20 cellular contexts compared by ENCODE assay signal in the genomic region with DNA sequence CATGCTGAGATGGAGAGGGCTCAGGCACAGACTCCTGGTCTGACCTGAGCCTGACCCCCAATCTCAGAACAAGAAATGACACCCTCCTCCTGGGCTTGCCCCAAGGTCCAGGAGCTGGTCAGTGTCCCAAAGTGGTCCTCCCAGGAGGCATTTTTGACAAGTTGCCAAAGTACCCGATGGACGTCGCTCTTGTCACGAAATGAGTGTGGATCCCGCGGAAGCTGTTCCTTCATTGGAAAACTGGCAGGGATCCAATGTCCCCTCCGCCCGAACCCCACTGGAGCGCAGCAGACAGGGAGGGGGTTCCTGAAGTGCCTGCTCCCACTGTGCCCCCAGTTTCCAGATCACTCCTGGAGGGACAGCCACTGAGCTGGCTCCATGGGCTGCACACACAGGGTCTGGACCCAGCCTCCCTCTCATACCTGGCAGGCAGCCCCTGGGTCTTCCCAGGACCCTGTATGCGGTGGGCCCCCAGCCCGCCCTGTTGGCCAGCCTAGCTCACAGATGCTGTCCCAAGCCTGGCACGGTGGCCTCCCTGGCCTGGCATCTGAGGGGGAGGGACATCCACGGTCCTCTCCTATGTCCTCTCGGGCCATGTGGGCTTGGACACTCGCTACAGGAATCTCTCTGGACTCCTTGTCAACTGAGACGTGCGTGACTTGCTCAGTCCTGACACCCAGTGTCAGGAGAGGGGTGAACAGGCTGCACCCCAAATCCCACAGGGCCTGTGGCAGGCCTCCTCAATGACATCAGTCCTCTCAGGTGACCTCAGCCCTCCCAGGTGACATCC. TPM values are rescaled to one million over a fixed set of nuclear protein-coding genes. Genes with fewer than 3 reads are reported as not detected.
DNase-seq lines count a peak whose midpoint lies in the region; ATAC-seq, FAIRE-seq and TF ChIP-seq lines count a peak whose summit lies in the region.
"Had no signal": no experiment of that assay in that cellular context is flagged by ENCODE, and none has a peak within 500 bp of the region (broad histone marks: within the 10 kb centered on the region; RNA-seq: fewer than 3 reads in every experiment).

No MANE protein-coding gene starts in this region.

- no peaks in the 10 kb centered on the region for H3K4me1 Mint-ChIP-seq in activated CD4-positive, alpha-beta T cell treated with anti-CD3 and anti-CD28 coated beads for 36 hours
- no peaks in the 10 kb centered on the region for H3K4me1 Mint-ChIP-seq in activated B cell treated with CpG ODN at 0.5 μM for 24 hours
- H3K4me1 Mint-ChIP-seq in naive thymus-derived CD4-positive, alpha-beta T cell = no peaks in the 10 kb centered on the region
- no peaks in the 10 kb centered on the region for H3K4me1 Mint-ChIP-seq in type B pancreatic cell (ENCODE audit: unreplicated experiment)

- no peak overlapping the region for H3K4me3 Mint-ChIP-seq in activated CD4-positive, alpha-beta T cell treated with anti-CD3 and anti-CD28 coated beads for 36 hours
- H3K4me3 Mint-ChIP-seq in activated B cell treated with CpG ODN at 0.5 μM for 24 hours (no peak overlapping the region), type B pancreatic cell (no peak overlapping the region)
- no peak overlapping the region for H3K4me3 Mint-ChIP-seq in naive thymus-derived CD4-positive, alpha-beta T cell

- POLR2A ChIA-PET in activated CD4-positive, alpha-beta T cell treated with anti-CD3 and anti-CD28 coated beads for 36 hours (lab: Charles Lee) = no interaction called here
- POLR2A ChIA-PET in activated B cell treated with CpG ODN at 0.5 μM for 24 hours (lab: Charles Lee) = interaction anchor here (0.6 to 1.1 kb wide), 2 partner anchors 13 to 16 kb away, joined by 3 to 5 read pairs; a partner anchor contains a TSS
- POLR2A ChIA-PET in naive thymus-derived CD4-positive, alpha-beta T cell (lab: Charles Lee) = interaction anchor here (1.5 kb wide), 1 partner anchor 83 kb away, joined by 3 read pairs; no protein-coding TSS in a partner anchor

- H3K4me3 ChIP-seq in naive thymus-derived CD4-positive, alpha-beta T cell (ENCODE audit: low read length) = no peak overlapping the region
- H3K4me3 ChIP-seq: coronary artery, lower lobe of right lung, thyroid gland had no signal

- intact Hi-C loops in activated CD4-positive, alpha-beta T cell treated with anti-CD3 and anti-CD28 coated beads for 36 hours (cut with DNase I, micrococcal nuclease) = no loop called here
- intact Hi-C loops in activated B cell treated with CpG ODN at 0.5 μM for 24 hours (cut with micrococcal nuclease) = no loop called here
- intact Hi-C loops in naive thymus-derived CD4-positive, alpha-beta T cell (cut with micrococcal nuclease) = no loop called here

- CTCF ChIA-PET in activated CD4-positive, alpha-beta T cell treated with anti-CD3 and anti-CD28 coated beads for 36 hours (lab: Charles Lee) = interaction anchor here (1.0 kb wide), 1 partner anchor 193 kb away, joined by 5 read pairs; no protein-coding TSS in a partner anchor
- CTCF ChIA-PET in activated B cell treated with CpG ODN at 0.5 μM for 24 hours (lab: Charles Lee) = no interaction called here
- CTCF ChIA-PET in naive thymus-derived CD4-positive, alpha-beta T cell (lab: Charles Lee) = interaction anchor here (0.9 kb wide), 1 partner anchor 213 kb away, joined by 4 read pairs; no protein-coding TSS in a partner anchor

- H3K27ac Mint-ChIP-seq in activated CD4-positive, alpha-beta T cell treated with anti-CD3 and anti-CD28 coated beads for 36 hours = no peak overlapping the region
- H3K27ac Mint-ChIP-seq in activated B cell treated with CpG ODN at 0.5 μM for 24 hours = no peak overlapping the region
- no peak overlapping the region for H3K27ac Mint-ChIP-seq in naive thymus-derived CD4-positive, alpha-beta T cell
- H3K27ac Mint-ChIP-seq in type B pancreatic cell = no peak overlapping the region

- no peaks in the 10 kb centered on the region for H3K27me3 ChIP-seq in naive thymus-derived CD4-positive, alpha-beta T cell (ENCODE audit: control insufficient read depth in 2 of 2, insufficient read depth in 2 of 2, low read length in 2 of 2)
- H3K27me3 ChIP-seq: thyroid gland had no signal

- H3K9me3 Mint-ChIP-seq in activated CD4-positive, alpha-beta T cell treated with anti-CD3 and anti-CD28 coated beads for 36 hours (ENCODE audit: low read depth) = no peaks in the 10 kb centered on the region
- H3K9me3 Mint-ChIP-seq in activated B cell treated with CpG ODN at 0.5 μM for 24 hours (no peaks in the 10 kb centered on the region), type B pancreatic cell (no peaks in the 10 kb centered on the region)
- H3K9me3 Mint-ChIP-seq in naive thymus-derived CD4-positive, alpha-beta T cell = peaks cover 0 to 2% (median 0%) of the 10 kb centered on the region in 11 donors

- H3K4me1 ChIP-seq in naive thymus-derived CD4-positive, alpha-beta T cell (ENCODE audit: control insufficient read depth in 2 of 2, insufficient read depth in 2 of 2, low read length in 2 of 2) = no peaks in the 10 kb centered on the region
- H3K4me1 ChIP-seq: lower lobe of right lung, thyroid gland had no signal

- no peak overlapping the region for H3K27ac ChIP-seq in naive thymus-derived CD4-positive, alpha-beta T cell (ENCODE audit: low read depth, low read length)
- H3K27ac ChIP-seq: coronary artery, lower lobe of right lung, thyroid gland had no signal

- no peak for FAIRE-seq in D721Med (lab: Jason Lieb, UNC)
- FAIRE-seq: endometrium, keratinocyte, small intestine had no signal

- H3K9me3 ChIP-seq in naive thymus-derived CD4-positive, alpha-beta T cell (ENCODE audit: control insufficient read depth in 2 of 3, low read length in 3 of 3) = no peaks in the 10 kb centered on the region
- H3K9me3 ChIP-seq: lower lobe of right lung, thyroid gland had no signal

- TF ChIP-seq CTCF in D721Med (IDR thresholded peaks at IDR 0.05; ENCODE audit: insufficient read depth, missing control alignments) = no peak
- TF ChIP-seq CTCF in activated B cell treated with CpG ODN at 0.5 μM for 24 hours (IDR thresholded peaks at IDR 0.05) = no peak
- no peak for TF ChIP-seq CTCF in type B pancreatic cell (conservative IDR thresholded peaks at IDR 0.05)

- peak; percentile 36 for DNase-seq in activated CD4-positive, alpha-beta T cell treated with anti-CD3 and anti-CD28 coated beads for 36 hours
- no peak for DNase-seq in activated CD4-positive, alpha-beta T cell treated with anti-CD3 and anti-CD28 coated beads for 1 hour
- DNase-seq in D721Med (ENCODE audit: insufficient read length, low spot score) (peak; percentile 13), activated B cell treated with CpG ODN at 0.5 μM for 24 hours (no peak), type B pancreatic cell (ENCODE audit: extremely low spot score, unreplicated experiment) (no peak), NCI-H82 (lab: John Stamatoyannopoulos, UW) (no peak), NOMO-1 treated with DMSO at 0.1 percent for 48 hours (lab: John Stamatoyannopoulos, UW; ENCODE audit: unreplicated experiment) (no peak)
- no peak for DNase-seq in naive thymus-derived CD4-positive, alpha-beta T cell
- DNase-seq: amniotic stem cell; KG1; lower lobe of right lung; NCI-H1694; nucleus accumbens; small intestine; stimulated activated CD4-positive, alpha-beta T cell treated with anti-CD3 and anti-CD28 coated beads, Interleukin-2, amount 100 ng/mL, for 24 hours; stimulated activated naive CD4-positive, alpha-beta T cell treated with Interleukin-2 at 50 U/mL for 16 hours; thyroid gland had no signal

- ATAC-seq in activated CD4-positive, alpha-beta T cell treated with anti-CD3 and anti-CD28 coated beads for 36 hours = peak; percentile 73
- peak; percentile 28 for ATAC-seq in activated B cell treated with CpG ODN at 0.5 μM for 24 hours (ENCODE audit: low read depth)
- peak; percentile 35 for ATAC-seq in naive thymus-derived CD4-positive, alpha-beta T cell
- ATAC-seq: lower lobe of right lung had no signal

- H3K27me3 Mint-ChIP-seq in activated CD4-positive, alpha-beta T cell treated with anti-CD3 and anti-CD28 coated beads for 36 hours = no peaks in the 10 kb centered on the region
- H3K27me3 Mint-ChIP-seq in activated B cell treated with CpG ODN at 0.5 μM for 24 hours = no peaks in the 10 kb centered on the region
- H3K27me3 Mint-ChIP-seq in naive thymus-derived CD4-positive, alpha-beta T cell = no peaks in the 10 kb centered on the region
- H3K27me3 Mint-ChIP-seq in type B pancreatic cell = peaks cover 5% of the 10 kb centered on the region

- H3K36me3 ChIP-seq in naive thymus-derived CD4-positive, alpha-beta T cell (ENCODE audit: control insufficient read depth in 2 of 3, insufficient read depth in 3 of 3, low read length in 3 of 3) = no peaks in the 10 kb centered on the region
- H3K36me3 ChIP-seq: lower lobe of right lung, thyroid gland had no signal

- H3K36me3 Mint-ChIP-seq in activated CD4-positive, alpha-beta T cell treated with anti-CD3 and anti-CD28 coated beads for 36 hours (ENCODE audit: low read depth) = no peaks in the 10 kb centered on the region
- H3K36me3 Mint-ChIP-seq in activated B cell treated with CpG ODN at 0.5 μM for 24 hours (ENCODE audit: low read depth) (no peaks in the 10 kb centered on the region), type B pancreatic cell (no peaks in the 10 kb centered on the region)
- H3K36me3 Mint-ChIP-seq in naive thymus-derived CD4-positive, alpha-beta T cell = no peaks in the 10 kb centered on the region

RNA-seq across cellular contexts. Expression of a gene that starts 12.8 kb away (rescaled TPM):
- total RNA-seq in activated CD4-positive, alpha-beta T cell treated with anti-CD3 and anti-CD28 coated beads for 36 hours = 1 to 10 TPM; 9.2 TPM
- total RNA-seq in activated B cell treated with CpG ODN at 0.5 μM for 24 hours = 11.8 and 13.4 TPM in 2 replicates
- 10 to 100 TPM in 4 of 5 experiments, 1 to 10 TPM in 1; 7.0 to 35.0 (median 30.3) TPM for total RNA-seq in naive thymus-derived CD4-positive, alpha-beta T cell
- 10 to 100 TPM; 15.6 to 17.6 TPM for polyA plus RNA-seq in naive thymus-derived CD4-positive, alpha-beta T cell
- total RNA-seq in type B pancreatic cell (ENCODE audit: low replicate concordance) = 8.0 and 8.5 TPM in 2 replicates

Comparison
In these comparisons a context has a peak if more than half of its experiments do, and no peak if none do; other contexts are left out.
1. DNase-seq: peak in activated CD4-positive, alpha-beta T cell treated with anti-CD3 and anti-CD28 coated beads for 36 hours (single experiment) and D721Med (single experiment); none in activated CD4-positive, alpha-beta T cell treated with anti-CD3 and anti-CD28 coated beads for 1 hour (single experiment), activated B cell treated with CpG ODN at 0.5 μM for 24 hours (single experiment), naive thymus-derived CD4-positive, alpha-beta T cell (0 of 9), type B pancreatic cell (single experiment), NCI-H82 (single experiment) and NOMO-1 treated with DMSO at 0.1 percent for 48 hours (single experiment).
2. Peak in every context shown above with its lines, with median percentiles within 50 percentile points of each other: ATAC-seq.